Comparison of ENCODE assay signal across 23 cellular contexts in genomic region chr16:47971225-47971624, GRCh38.
"Had no signal": no experiment of that assay in that cellular context is flagged by ENCODE, and none has a peak within 500 bp of the region (broad histone marks: within the 10 kb centered on the region; RNA-seq: fewer than 3 reads in every experiment).

No MANE protein-coding gene starts in this region.

- H3K36me3 ChIP-seq: colonic mucosa, esophagus squamous epithelium, gastrocnemius medialis, gastroesophageal sphincter, heart left ventricle, heart right ventricle had no signal

- H3K4me1 ChIP-seq: colonic mucosa, esophagus squamous epithelium, foreskin keratinocyte, gastrocnemius medialis, gastroesophageal sphincter, heart left ventricle, heart right ventricle had no signal

- DNase-seq: colonic mucosa; cortex of kidney; dermis blood vessel endothelial cell; dorsolateral prefrontal cortex; effector CD4-positive, alpha-beta T cell; effector CD8-positive, alpha-beta T cell; effector memory CD4-positive, alpha-beta T cell; effector memory CD8-positive, alpha-beta T cell; endodermal cell; erythroblast; esophagus squamous epithelium; foreskin fibroblast; foreskin keratinocyte; foreskin melanocyte; gastrocnemius medialis; glutamatergic neuron; head of caudate nucleus; heart left ventricle; heart right ventricle had no signal

- ATAC-seq: effector memory CD8-positive, alpha-beta T cell; esophagus mucosa; foreskin keratinocyte; gastrocnemius medialis; gastroesophageal sphincter; heart left ventricle; heart right ventricle had no signal

- H3K27ac ChIP-seq: colonic mucosa, coronary artery, dorsolateral prefrontal cortex, epithelial cell of prostate, esophagus squamous epithelium, foreskin keratinocyte, gastrocnemius medialis, gastroesophageal sphincter, heart left ventricle, heart right ventricle had no signal

- H3K9me3 ChIP-seq: colonic mucosa, esophagus squamous epithelium, gastrocnemius medialis, gastroesophageal sphincter, heart left ventricle, heart right ventricle had no signal

- H3K4me3 ChIP-seq: colonic mucosa, coronary artery, dorsolateral prefrontal cortex, esophagus squamous epithelium, gastrocnemius medialis, gastroesophageal sphincter, heart left ventricle, heart right ventricle had no signal

- H3K27me3 ChIP-seq: colonic mucosa, dorsolateral prefrontal cortex, esophagus squamous epithelium, gastrocnemius medialis had no signal
